1 cellular context compared by ENCODE assay signal in genomic region chr9:4987996-4988421, GRCh38.
TF ChIP-seq lines count a peak whose summit lies in the region.

No MANE protein-coding gene starts in this region.

TF ChIP-seq in HCT116, 20 proteins besides CTCF, POLR2A, EP300 and RAD21 (continued from another document):
- TF ChIP-seq MAX (IDR thresholded peaks at IDR 0.05) (no peak), TCF7L2 (IDR thresholded peaks at IDR 0.05; ENCODE audit: borderline replicate concordance, extremely low read depth, insufficient read depth, insufficient read length) (no peak), FOSL1 (IDR thresholded peaks at IDR 0.05; ENCODE audit: low read depth) (no peak), CBX3 (IDR thresholded peaks at IDR 0.05; ENCODE audit: low read depth) (no peak), EZH2phosphoT487 (IDR thresholded peaks at IDR 0.05; ENCODE audit: borderline replicate concordance) (no peak), SP1 (IDR thresholded peaks at IDR 0.05; ENCODE audit: low read depth) (no peak)
